In the genomic region with DNA sequence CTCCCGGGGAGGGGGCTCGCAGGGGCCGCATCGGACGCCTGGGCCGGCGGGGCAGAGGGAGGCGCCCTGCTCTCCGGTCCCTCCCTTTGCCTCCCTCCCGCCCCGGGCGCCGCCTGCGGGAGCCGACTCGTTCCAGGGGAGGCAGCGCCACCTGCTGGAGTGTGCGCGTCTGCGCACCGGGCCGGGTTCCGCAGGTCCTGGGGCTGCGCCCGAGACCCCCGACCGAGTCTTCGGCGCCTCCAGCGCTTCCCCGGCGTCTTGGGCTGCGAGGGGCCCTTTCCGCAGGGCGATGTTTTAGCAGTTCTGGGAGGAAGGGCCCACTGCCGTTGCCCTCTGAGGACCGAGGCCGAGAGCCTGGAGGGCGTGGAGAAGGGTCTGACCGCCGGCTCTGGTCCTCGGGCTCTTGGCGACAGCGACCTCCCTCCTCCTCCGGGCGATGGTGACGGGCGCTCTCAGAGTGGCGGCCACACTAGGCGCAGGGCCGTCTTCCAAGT, we compare ENCODE assay signal across 8 cellular contexts.
DNase-seq lines count a peak whose midpoint lies in the region; ATAC-seq and TF ChIP-seq lines count a peak whose summit lies in the region.

No MANE protein-coding gene starts in this region.

- H3K4me1 Mint-ChIP-seq in CD14-positive monocyte = peaks cover 9% of the 10 kb centered on the region
- H3K4me1 Mint-ChIP-seq in activated naive CD4-positive, alpha-beta T cell treated with anti-CD3 and anti-CD28 coated beads, Interleukin-2, amount 50 U/mL, for 24 hours = peaks cover 4% of the 10 kb centered on the region
- peaks cover 10% of the 10 kb centered on the region for H3K4me1 Mint-ChIP-seq in osteocyte (ENCODE audit: unreplicated experiment)

- DNase-seq in CD14-positive monocyte (ENCODE audit: low spot score) = peak; percentile 77
- peak; percentile 71 for DNase-seq in NCI-H1092 treated with DMSO at 0.1 percent for 48 hours (lab: John Stamatoyannopoulos, UW)
- peak; percentile 48 for DNase-seq in SKM-1 treated with dmso at 0.1 percent for 144 hours (lab: John Stamatoyannopoulos, UW; ENCODE audit: unreplicated experiment)
- peak; percentile 94 for DNase-seq in Right ventricle myocardium inferior (ENCODE audit: missing footprints)
- peak; percentile 95 for DNase-seq in osteocyte (ENCODE audit: extremely low spot score, unreplicated experiment)
- no peak for DNase-seq in thoracic aorta (ENCODE audit: low spot score)

- H3K36me3 Mint-ChIP-seq in CD14-positive monocyte = no peaks in the 10 kb centered on the region
- H3K36me3 Mint-ChIP-seq in activated naive CD4-positive, alpha-beta T cell treated with anti-CD3 and anti-CD28 coated beads, Interleukin-2, amount 50 U/mL, for 24 hours = no peaks in the 10 kb centered on the region
- H3K36me3 Mint-ChIP-seq in osteocyte (ENCODE audit: unreplicated experiment) = no peaks in the 10 kb centered on the region

- no peaks in the 10 kb centered on the region for H3K27me3 ChIP-seq in thoracic aorta (replicated peaks; ENCODE audit: insufficient read depth)

- ATAC-seq in GM21723 (IDR thresholded peaks at IDR 0.05; ENCODE audit: unreplicated experiment) (peak; percentile 51), Right ventricle myocardium inferior (peak; percentile 96), thoracic aorta (ENCODE audit: insufficient number of reproducible peaks, low FRiP score, low read depth) (peak; percentile 38)

- peak overlapping the region; percentile 88 for H3K4me3 ChIP-seq in thoracic aorta

- no peak overlapping the region for H3K27ac ChIP-seq in thoracic aorta

- H3K36me3 ChIP-seq in thoracic aorta = no peaks in the 10 kb centered on the region

- peak; percentile 98 for TF ChIP-seq CTCF in CD14-positive monocyte (IDR thresholded peaks at IDR 0.05)
- TF ChIP-seq CTCF in osteocyte (IDR thresholded peaks at IDR 0.05) = peak; percentile 100
- peak; percentile 99 for TF ChIP-seq CTCF in thoracic aorta (IDR thresholded peaks at IDR 0.05)

- peaks cover 0 to 2% (median 0%) of the 10 kb centered on the region in 7 donors for H3K9me3 Mint-ChIP-seq in CD14-positive monocyte
- no peaks in the 10 kb centered on the region for H3K9me3 Mint-ChIP-seq in activated naive CD4-positive, alpha-beta T cell treated with anti-CD3 and anti-CD28 coated beads, Interleukin-2, amount 50 U/mL, for 24 hours
- no peaks in the 10 kb centered on the region for H3K9me3 Mint-ChIP-seq in osteocyte (ENCODE audit: unreplicated experiment)

- H3K27ac Mint-ChIP-seq in CD14-positive monocyte = no peak overlapping the region
- no peak overlapping the region for H3K27ac Mint-ChIP-seq in activated naive CD4-positive, alpha-beta T cell treated with anti-CD3 and anti-CD28 coated beads, Interleukin-2, amount 50 U/mL, for 24 hours
- H3K27ac Mint-ChIP-seq in osteocyte (ENCODE audit: unreplicated experiment) = no peak overlapping the region

- intact Hi-C loops in CD14-positive monocyte (cut with micrococcal nuclease) = loop anchor here (1.0 to 5.0 kb wide), 4 partner anchors 160 to 380 kb away; partner anchors contain the start of gene MGAT5B (in 1 of the 2)
- intact Hi-C loops in Right ventricle myocardium inferior (cut with DNase I) = loop anchor here (1.0 to 2.0 kb wide), 2 partner anchors 161 to 380 kb away; no protein-coding TSS in a partner anchor

- H3K27me3 Mint-ChIP-seq in CD14-positive monocyte (ENCODE audit: low read depth in 3 of 3) (peaks cover 18 to 27% (median 20%) of the 10 kb centered on the region in 3 donors), osteocyte (ENCODE audit: unreplicated experiment) (no peaks in the 10 kb centered on the region)
- H3K27me3 Mint-ChIP-seq in activated naive CD4-positive, alpha-beta T cell treated with anti-CD3 and anti-CD28 coated beads, Interleukin-2, amount 50 U/mL, for 24 hours = peaks cover 9% of the 10 kb centered on the region

- H3K9me3 ChIP-seq in thoracic aorta = no peaks in the 10 kb centered on the region

- peak overlapping the region; percentile 24 to 72 for H3K4me3 Mint-ChIP-seq in CD14-positive monocyte
- H3K4me3 Mint-ChIP-seq in activated naive CD4-positive, alpha-beta T cell treated with anti-CD3 and anti-CD28 coated beads, Interleukin-2, amount 50 U/mL, for 24 hours = peak overlapping the region; percentile 61
- peak overlapping the region; percentile 67 for H3K4me3 Mint-ChIP-seq in osteocyte (ENCODE audit: unreplicated experiment)

- peaks cover 8 to 13% of the 10 kb centered on the region in 2 donors for H3K4me1 ChIP-seq in thoracic aorta (ENCODE audit: control insufficient read depth in 1 of 2, low read depth in 2 of 2)

Comparison
In these comparisons a context has a peak if more than half of its experiments do, and no peak if none do; other contexts are left out.
1. ATAC-seq: peak in every context shown above with its lines; median percentile 96 in Right ventricle myocardium inferior; 51 in GM21723; 38 in thoracic aorta.